19 cellular contexts compared by ENCODE assay signal in the genomic region with DNA sequence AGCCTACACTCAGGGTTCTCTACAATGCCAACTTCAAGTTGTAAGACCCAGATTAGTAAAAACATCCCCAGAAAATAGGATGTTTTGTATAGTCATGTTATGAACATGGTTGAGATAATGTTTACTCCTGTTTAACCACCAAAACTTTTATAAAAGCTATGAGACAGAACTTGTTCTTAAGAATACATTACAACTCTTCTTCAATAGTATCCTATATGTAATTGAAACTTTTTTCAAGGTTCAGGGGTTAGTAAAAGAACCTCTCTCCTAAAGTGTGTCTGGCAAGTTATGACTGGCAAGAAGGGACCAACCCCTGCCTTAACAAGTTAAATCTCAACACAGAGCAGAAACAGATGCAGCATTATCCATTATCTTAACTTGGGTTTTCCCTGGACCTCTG.
DNase-seq lines count a peak whose midpoint lies in the region; ATAC-seq, FAIRE-seq and TF ChIP-seq lines count a peak whose summit lies in the region.
"Had no signal": no experiment of that assay in that cellular context is flagged by ENCODE, and none has a peak within 500 bp of the region (broad histone marks: within the 10 kb centered on the region; RNA-seq: fewer than 3 reads in every experiment).

No MANE protein-coding gene starts in this region.

- dilution Hi-C loops in keratinocyte (cut with MboI; ENCODE audit: extremely low pct_ligation_motif_present, low sequenced_read_pairs), result no loop called here

- intact Hi-C loops in PC-3 (cut with micrococcal nuclease) (loop anchor here (5.0 kb wide), 1 partner anchor 112 kb away; no protein-coding TSS in a partner anchor), OCI-LY7 (cut with micrococcal nuclease; ENCODE audit: unreplicated experiment) (loop anchor here (10.0 kb wide), 1 partner anchor 355 kb away; no protein-coding TSS in a partner anchor)

- peak overlapping the region; percentile 14 for H3K27ac Mint-ChIP-seq in activated CD8-positive, alpha-beta memory T cell treated with anti-CD3 and anti-CD28 coated beads, Interleukin-2, amount 10 ng/mL, durations not matched to agents 7 days and 5 days
- H3K27ac Mint-ChIP-seq in CD4-positive, CD25-positive, alpha-beta regulatory T cell, result peak overlapping the region; percentile 48 to 85 (median 82)
- no peak overlapping the region for H3K27ac Mint-ChIP-seq in endothelial cell (ENCODE audit: unreplicated experiment)
- H3K27ac Mint-ChIP-seq: CD14-positive monocyte had no signal

- no peaks in the 10 kb centered on the region for H3K9me1 ChIP-seq in keratinocyte (ENCODE audit: control insufficient read depth, extremely low read depth, insufficient read depth, low read length)

- H3K79me2 ChIP-seq in PC-3 (ENCODE audit: low read length) (no peaks in the 10 kb centered on the region), keratinocyte (ENCODE audit: control insufficient read depth, insufficient read depth, low read length) (no peaks in the 10 kb centered on the region), OCI-LY7 (ENCODE audit: insufficient read depth, low read depth, low read length) (no peaks in the 10 kb centered on the region)

- CTCF ChIA-PET in activated CD8-positive, alpha-beta memory T cell treated with anti-CD3 and anti-CD28 coated beads, Interleukin-2, amount 10 ng/mL, durations not matched to agents 7 days and 5 days (lab: Charles Lee), result interaction anchor here (0.8 to 2.6 kb wide), 8 partner anchors 8 to 221 kb away, joined by 3 to 18 read pairs (median 3); partner anchors contain the start of gene DNAH7
- CTCF ChIA-PET in PC-3 (lab: Charles Lee) (no interaction called here), OCI-LY7 (lab: Charles Lee; ENCODE audit: unreplicated experiment) (no interaction called here)

- FAIRE-seq in keratinocyte (lab: Jason Lieb, UNC), result peak; percentile 5
- FAIRE-seq: A549, G401.6 had no signal

- peaks cover 61% of the 10 kb centered on the region for H3K4me1 Mint-ChIP-seq in activated CD8-positive, alpha-beta memory T cell treated with anti-CD3 and anti-CD28 coated beads, Interleukin-2, amount 10 ng/mL, durations not matched to agents 7 days and 5 days
- H3K4me1 Mint-ChIP-seq in CD4-positive, CD25-positive, alpha-beta regulatory T cell, result peaks cover 25 to 77% (median 65%) of the 10 kb centered on the region in 4 donors
- no peaks in the 10 kb centered on the region for H3K4me1 Mint-ChIP-seq in endothelial cell (ENCODE audit: unreplicated experiment)

- H4K20me1 ChIP-seq in PC-3 (ENCODE audit: low read length) (no peaks in the 10 kb centered on the region), keratinocyte (ENCODE audit: control insufficient read depth, extremely low read depth, insufficient read depth, low read length) (no peaks in the 10 kb centered on the region), OCI-LY7 (ENCODE audit: insufficient read depth, low read length) (no peaks in the 10 kb centered on the region)

- H3K9ac ChIP-seq in PC-3 (ENCODE audit: low read length) (no peak overlapping the region; the same call in 1 of the 2 replicates), keratinocyte (ENCODE audit: control insufficient read depth, extremely low read depth, insufficient read depth, low read length) (no peak overlapping the region)

- TF ChIP-seq CTCF in PC-3 (conservative IDR thresholded peaks at IDR 0.05; ENCODE audit: low read depth, low read length), result no peak
- no peak for TF ChIP-seq CTCF in keratinocyte (optimal IDR thresholded peaks at IDR 0.05 in 1 of 3, IDR thresholded peaks at IDR 0.05 in 1 of 3, conservative IDR thresholded peaks at IDR 0.05 in 1 of 3; ENCODE audit: extremely low read depth in 1 of 3, insufficient read depth in 2 of 3, low read length in 3 of 3)
- TF ChIP-seq CTCF in OCI-LY7 (conservative IDR thresholded peaks at IDR 0.05; ENCODE audit: low read length), result no peak
- TF ChIP-seq CTCF in endothelial cell (IDR thresholded peaks at IDR 0.05; ENCODE audit: unreplicated experiment), result no peak

- H3K4me3 ChIP-seq in CD4-positive, CD25-positive, alpha-beta regulatory T cell (ENCODE audit: low read depth, low read length), result no peak overlapping the region
- H3K4me3 ChIP-seq in PC-3 (ENCODE audit: low read length) (no peak overlapping the region), keratinocyte (ENCODE audit: control insufficient read depth in 2 of 3, extremely low read depth in 1 of 3, insufficient read depth in 2 of 3, low read depth in 1 of 3, low read length in 3 of 3) (no peak overlapping the region), OCI-LY7 (ENCODE audit: low read depth, low read length, poor library complexity, severe bottlenecking) (no peak overlapping the region)
- H3K4me3 ChIP-seq: A549 had no signal

- POLR2A ChIA-PET in PC-3 (lab: Charles Lee; ENCODE audit: unreplicated experiment) (no interaction called here), OCI-LY7 (lab: Charles Lee) (interaction anchor here (0.6 to 2.5 kb wide), 5 partner anchors 8 to 57 kb away, joined by 3 to 10 read pairs (median 3); no protein-coding TSS in a partner anchor)

- H3K36me3 Mint-ChIP-seq in activated CD8-positive, alpha-beta memory T cell treated with anti-CD3 and anti-CD28 coated beads, Interleukin-2, amount 10 ng/mL, durations not matched to agents 7 days and 5 days, result peaks cover 3% of the 10 kb centered on the region
- H3K36me3 Mint-ChIP-seq in CD4-positive, CD25-positive, alpha-beta regulatory T cell, result no peaks in the 10 kb centered on the region
- H3K36me3 Mint-ChIP-seq in endothelial cell (ENCODE audit: low read depth, unreplicated experiment), result peaks cover 9% of the 10 kb centered on the region
- H3K36me3 Mint-ChIP-seq: CD14-positive monocyte had no signal

- ATAC-seq in activated CD8-positive, alpha-beta memory T cell treated with anti-CD3 and anti-CD28 coated beads, Interleukin-2, amount 10 ng/mL, durations not matched to agents 7 days and 5 days, result no peak
- no peak for ATAC-seq in CD4-positive, CD25-positive, alpha-beta regulatory T cell (ENCODE audit: low read depth in 2 of 2)
- ATAC-seq in PC-3, result no peak
- no peak for ATAC-seq in GM21528 (IDR thresholded peaks at IDR 0.05; ENCODE audit: low FRiP score, unreplicated experiment)
- ATAC-seq: A549, Panc1 had no signal

- no peak overlapping the region for H3K27ac ChIP-seq in CD4-positive, CD25-positive, alpha-beta regulatory T cell (ENCODE audit: insufficient read depth, low read length, poor library complexity, severe bottlenecking)
- H3K27ac ChIP-seq in PC-3 (ENCODE audit: low read length) (peak overlapping the region; percentile 98), keratinocyte (ENCODE audit: control insufficient read depth, insufficient read depth, low read length) (no peak overlapping the region), OCI-LY7 (ENCODE audit: low read depth, low read length, poor library complexity, severe bottlenecking) (no peak overlapping the region)
- H3K27ac ChIP-seq: A549 had no signal

- H3F3A ChIP-seq in PC-3 (ENCODE audit: low read length, unreplicated experiment), result peaks cover 4% of the 10 kb centered on the region

- H3K4me3 Mint-ChIP-seq in activated CD8-positive, alpha-beta memory T cell treated with anti-CD3 and anti-CD28 coated beads, Interleukin-2, amount 10 ng/mL, durations not matched to agents 7 days and 5 days, result no peak overlapping the region
- H3K4me3 Mint-ChIP-seq in CD4-positive, CD25-positive, alpha-beta regulatory T cell, result peak overlapping the region; percentile 6 to 65 (median 38)
- H3K4me3 Mint-ChIP-seq in endothelial cell (ENCODE audit: unreplicated experiment), result no peak overlapping the region
- H3K4me3 Mint-ChIP-seq: CD14-positive monocyte had no signal

- H3K4me2 ChIP-seq in PC-3 (ENCODE audit: low read length) (no peak overlapping the region), keratinocyte (ENCODE audit: control insufficient read depth, extremely low read depth, insufficient read depth, low read depth, low read length) (no peak overlapping the region), OCI-LY7 (ENCODE audit: low read length) (no peak overlapping the region)
- H3K4me2 ChIP-seq: A549 had no signal

- peaks cover 46% of the 10 kb centered on the region for H3K4me1 ChIP-seq in CD4-positive, CD25-positive, alpha-beta regulatory T cell (ENCODE audit: control insufficient read depth, insufficient read depth, low read length, poor library complexity, severe bottlenecking)
- H3K4me1 ChIP-seq in PC-3 (ENCODE audit: insufficient read depth, low read length) (peaks cover 51% of the 10 kb centered on the region), keratinocyte (ENCODE audit: control insufficient read depth, extremely low read depth, insufficient read depth, low read length) (peaks cover 36% of the 10 kb centered on the region), OCI-LY7 (ENCODE audit: insufficient read depth, low read length, poor library complexity, severe bottlenecking) (peaks cover 12% of the 10 kb centered on the region)

- H3K9me2 ChIP-seq in PC-3 (replicated peaks; ENCODE audit: low read length), result no peaks in the 10 kb centered on the region
- H3K9me2 ChIP-seq in OCI-LY7 (ENCODE audit: insufficient read depth, low read length), result no peaks in the 10 kb centered on the region

- no peak for DNase-seq in activated CD8-positive, alpha-beta memory T cell treated with anti-CD3 and anti-CD28 coated beads, Interleukin-2, amount 10 ng/mL, durations not matched to agents 7 days and 5 days
- no peak for DNase-seq in activated CD8-positive, alpha-beta memory T cell treated with anti-CD3 and anti-CD28 coated beads, Interleukin-2, amount 50 U/mL, for 48 hours
- peak in 1 of 3 donors; percentile 46 for DNase-seq in CD4-positive, CD25-positive, alpha-beta regulatory T cell
- DNase-seq in PC-3 (no peak), keratinocyte (ENCODE audit: low read depth, low spot score) (no peak), OCI-LY7 (ENCODE audit: low spot score) (no peak), endothelial cell (ENCODE audit: low spot score) (no peak)
- DNase-seq: DMS79, GOT3, KG1, NCI-H1048, NCI-H2107, NCI-H226, NCI-H69 had no signal

- H3K27me3 ChIP-seq in CD4-positive, CD25-positive, alpha-beta regulatory T cell (ENCODE audit: control insufficient read depth, insufficient read depth, low read length), result no peaks in the 10 kb centered on the region
- H3K27me3 ChIP-seq in PC-3 (ENCODE audit: low read length), result no peaks in the 10 kb centered on the region
- no peaks in the 10 kb centered on the region for H3K27me3 ChIP-seq in keratinocyte (ENCODE audit: control insufficient read depth, extremely low read depth, insufficient read depth, low read length)

- H3K9me3 ChIP-seq in CD4-positive, CD25-positive, alpha-beta regulatory T cell (ENCODE audit: control insufficient read depth in 2 of 2, low read length in 2 of 2), result no peaks in the 10 kb centered on the region
- no peaks in the 10 kb centered on the region for H3K9me3 ChIP-seq in PC-3 (ENCODE audit: low read length)
- H3K9me3 ChIP-seq in keratinocyte (ENCODE audit: control insufficient read depth, low read depth, low read length), result no peaks in the 10 kb centered on the region
- no peaks in the 10 kb centered on the region for H3K9me3 ChIP-seq in OCI-LY7 (ENCODE audit: low read length)
- H3K9me3 ChIP-seq: A549 had no signal

- H3K27me3 Mint-ChIP-seq in activated CD8-positive, alpha-beta memory T cell treated with anti-CD3 and anti-CD28 coated beads, Interleukin-2, amount 10 ng/mL, durations not matched to agents 7 days and 5 days, result no peaks in the 10 kb centered on the region
- peaks cover 4% of the 10 kb centered on the region for H3K27me3 Mint-ChIP-seq in CD4-positive, CD25-positive, alpha-beta regulatory T cell
- no peaks in the 10 kb centered on the region for H3K27me3 Mint-ChIP-seq in endothelial cell (ENCODE audit: unreplicated experiment)

- BruUV-seq in PC-3 (replicated peaks; lab: Mats Ljungman, UMichigan), result no TSS peak
- BruUV-seq in OCI-LY7 (replicated peaks; lab: Mats Ljungman, UMichigan), result no TSS peak

- H3K9me3 Mint-ChIP-seq in activated CD8-positive, alpha-beta memory T cell treated with anti-CD3 and anti-CD28 coated beads, Interleukin-2, amount 10 ng/mL, durations not matched to agents 7 days and 5 days (ENCODE audit: low read depth), result no peaks in the 10 kb centered on the region
- peaks cover 0 to 1% (median 0%) of the 10 kb centered on the region in 7 donors for H3K9me3 Mint-ChIP-seq in CD4-positive, CD25-positive, alpha-beta regulatory T cell
- H3K9me3 Mint-ChIP-seq in endothelial cell (ENCODE audit: unreplicated experiment), result no peaks in the 10 kb centered on the region
- H3K9me3 Mint-ChIP-seq: CD14-positive monocyte had no signal

- H2AFZ ChIP-seq in PC-3 (ENCODE audit: low read length) (no peak overlapping the region), keratinocyte (ENCODE audit: control insufficient read depth, low read length) (no peak overlapping the region), OCI-LY7 (ENCODE audit: low read length) (no peak overlapping the region)

- H3K36me3 ChIP-seq in CD4-positive, CD25-positive, alpha-beta regulatory T cell (ENCODE audit: control insufficient read depth, insufficient read depth, low read length), result no peaks in the 10 kb centered on the region
- H3K36me3 ChIP-seq in PC-3 (ENCODE audit: low read depth, low read length) (no peaks in the 10 kb centered on the region), keratinocyte (ENCODE audit: control insufficient read depth in 2 of 2, extremely low read depth in 1 of 2, insufficient read depth in 2 of 2, low read length in 2 of 2) (no peaks in the 10 kb centered on the region), OCI-LY7 (ENCODE audit: insufficient read depth, low read length) (no peaks in the 10 kb centered on the region)

Comparison
In these comparisons a context has a peak if more than half of its experiments do, and no peak if none do; other contexts are left out.
1. H3K4me3 Mint-ChIP-seq: peak in CD4-positive, CD25-positive, alpha-beta regulatory T cell (4 of 4); none in activated CD8-positive, alpha-beta memory T cell treated with anti-CD3 and anti-CD28 coated beads, Interleukin-2, amount 10 ng/mL, durations not matched to agents 7 days and 5 days (single experiment) and endothelial cell (single experiment).